ENCODE assay signal across 8 cellular contexts in genomic region chr5:79109527-79110492, GRCh38. TPM values are rescaled to one million over a fixed set of nuclear protein-coding genes. Genes with fewer than 3 reads are reported as not detected.
DNase-seq lines count a peak whose midpoint lies in the region; ATAC-seq and TF ChIP-seq lines count a peak whose summit lies in the region.

No MANE protein-coding gene starts in this region.

- H3K14ac ChIP-seq in H9 (ENCODE audit: insufficient read depth, low read length): no peak overlapping the region

- intact Hi-C loops in left colon (cut with DNase I, micrococcal nuclease): no loop called here

- H4K91ac ChIP-seq in H9 (ENCODE audit: insufficient read length, low read depth, low read length): no peak overlapping the region

- H4K8ac ChIP-seq in H9 (replicated peaks; ENCODE audit: insufficient read length, low read depth, low read length): no peak overlapping the region

- H3K27ac ChIP-seq in H9 (ENCODE audit: insufficient read length, low read depth, low read length): no peak overlapping the region

- peaks cover 7 to 9% of the 10 kb centered on the region in 2 experiments for H3K4me1 Mint-ChIP-seq in H9
- H3K4me1 Mint-ChIP-seq in activated CD8-positive, alpha-beta T cell treated with anti-CD3 and anti-CD28 coated beads, Interleukin-2, amount 10 ng/mL, durations not matched to agents 7 days and 5 days (ENCODE audit: low read depth): peaks cover 8% of the 10 kb centered on the region

- POLR2A ChIA-PET in activated CD8-positive, alpha-beta T cell treated with anti-CD3 and anti-CD28 coated beads, Interleukin-2, amount 10 ng/mL, durations not matched to agents 7 days and 5 days (lab: Charles Lee): no interaction called here

- no peaks in the 10 kb centered on the region for H3K36me3 Mint-ChIP-seq in H9 (ENCODE audit: insufficient read depth in 1 of 3, low read depth in 3 of 3)
- H3K36me3 Mint-ChIP-seq in activated CD8-positive, alpha-beta T cell treated with anti-CD3 and anti-CD28 coated beads, Interleukin-2, amount 10 ng/mL, durations not matched to agents 7 days and 5 days (ENCODE audit: low read depth): no peaks in the 10 kb centered on the region

- no peak overlapping the region for H3K4ac ChIP-seq in H9 (ENCODE audit: low read depth, low read length)

- H2AK5ac ChIP-seq in H9 (ENCODE audit: insufficient read length, low read length): no peak overlapping the region

- H3K4me1 ChIP-seq in H9 (ENCODE audit: insufficient read depth, low read length): no peaks in the 10 kb centered on the region; the same call in none of the 2 replicates

- H2BK120ac ChIP-seq in H9 (ENCODE audit: low read depth, low read length, poor library complexity, severe bottlenecking): no peak overlapping the region

- H3K27me3 ChIP-seq in H9 (ENCODE audit: insufficient read depth, low read length): peaks cover 13% of the 10 kb centered on the region; the same call in 1 of the 2 replicates

- H3K27me3 Mint-ChIP-seq in H9 (ENCODE audit: low read depth): peaks cover 48% of the 10 kb centered on the region
- peaks cover 50% of the 10 kb centered on the region for H3K27me3 Mint-ChIP-seq in activated CD8-positive, alpha-beta T cell treated with anti-CD3 and anti-CD28 coated beads, Interleukin-2, amount 10 ng/mL, durations not matched to agents 7 days and 5 days (ENCODE audit: low read depth)

- H4K5ac ChIP-seq in H9 (ENCODE audit: insufficient read length, low read depth, low read length): no peak overlapping the region

- H3K27ac Mint-ChIP-seq in H9: no peak overlapping the region
- H3K27ac Mint-ChIP-seq in activated CD8-positive, alpha-beta T cell treated with anti-CD3 and anti-CD28 coated beads, Interleukin-2, amount 10 ng/mL, durations not matched to agents 7 days and 5 days: no peak overlapping the region

- H3T11ph ChIP-seq in H9 (ENCODE audit: low read length): no peak overlapping the region

- no peak overlapping the region for H2BK5ac ChIP-seq in H9 (ENCODE audit: insufficient read length, low read length)

- no peaks in the 10 kb centered on the region for H4K20me1 ChIP-seq in H9 (ENCODE audit: control insufficient read depth, insufficient read depth, insufficient read length)

- CTCF ChIA-PET in activated CD8-positive, alpha-beta T cell treated with anti-CD3 and anti-CD28 coated beads, Interleukin-2, amount 10 ng/mL, durations not matched to agents 7 days and 5 days (lab: Charles Lee): interaction anchor here (1.1 kb wide), 1 partner anchor 85 kb away, joined by 7 read pairs; no protein-coding TSS in a partner anchor

- no peak overlapping the region for H3K9ac ChIP-seq in H9 (ENCODE audit: extremely low read depth, insufficient read length, low read length)

- ATAC-seq in activated CD8-positive, alpha-beta T cell treated with anti-CD3 and anti-CD28 coated beads, Interleukin-2, amount 10 ng/mL, durations not matched to agents 7 days and 5 days: no peak
- peak; percentile 44 for ATAC-seq in left colon
- ATAC-seq in GM21786 (IDR thresholded peaks at IDR 0.05; ENCODE audit: unreplicated experiment): no peak
- no peak for ATAC-seq in GM19324 (IDR thresholded peaks at IDR 0.05; ENCODE audit: low FRiP score, unreplicated experiment)
- ATAC-seq in HG03097 (IDR thresholded peaks at IDR 0.05; ENCODE audit: low FRiP score, unreplicated experiment): no peak

- DNase-seq in AG10803 (ENCODE audit: low read depth): no peak
- peak; percentile 61 for DNase-seq in H9
- DNase-seq in activated CD8-positive, alpha-beta T cell treated with anti-CD3 and anti-CD28 coated beads, Interleukin-2, amount 10 ng/mL, durations not matched to agents 7 days and 5 days: peak; percentile 32
- DNase-seq in left colon: peak in 1 of 2 donors; percentile 36
- DNase-seq in cortex of kidney (lab: John Stamatoyannopoulos, UW): no peak

- WGBS in H9 (ENCODE audit: extremely low coverage, insufficient read length, low lambda C conversion rate): no CpG with 5 or more reads among the region's 15 CpGs

- no peaks in the 10 kb centered on the region for H3K9me3 Mint-ChIP-seq in H9
- H3K9me3 Mint-ChIP-seq in activated CD8-positive, alpha-beta T cell treated with anti-CD3 and anti-CD28 coated beads, Interleukin-2, amount 10 ng/mL, durations not matched to agents 7 days and 5 days (ENCODE audit: insufficient read depth): no peaks in the 10 kb centered on the region

- H2BK20ac ChIP-seq in H9 (ENCODE audit: low read depth, low read length, poor library complexity, severe bottlenecking): no peak overlapping the region

- peak; percentile 18; the same call in 1 of the 2 replicates for TF ChIP-seq CTCF in AG10803 (conservative IDR thresholded peaks at IDR 0.05; ENCODE audit: low read length)
- peak; percentile 92 for TF ChIP-seq CTCF in H9 (conservative IDR thresholded peaks at IDR 0.05)

- peaks cover 11% of the 10 kb centered on the region for H3K23me2 ChIP-seq in H9 (ENCODE audit: insufficient read length, low read depth, low read length, poor library complexity, severe bottlenecking)

- no peak overlapping the region for H2BK12ac ChIP-seq in H9 (ENCODE audit: insufficient read length, low read depth, low read length)

- no peak overlapping the region for H3K4me3 ChIP-seq in AG10803 (ENCODE audit: low read length)

- H2AFZ ChIP-seq in H9 (ENCODE audit: low read length): no peak overlapping the region

- H2BK15ac ChIP-seq in H9 (ENCODE audit: low read depth, low read length): no peak overlapping the region

- no peaks in the 10 kb centered on the region for H3K79me2 ChIP-seq in H9 (ENCODE audit: insufficient read depth, low read length)

- H3K9me3 ChIP-seq in H9 (ENCODE audit: control insufficient read depth, low read depth, low read length): no peaks in the 10 kb centered on the region

- H3K4me2 ChIP-seq in H9 (ENCODE audit: insufficient read depth, insufficient read length, low read length): no peak overlapping the region

- no peak overlapping the region for H3K23ac ChIP-seq in H9 (ENCODE audit: insufficient read length, low read depth, low read length)

- H3K79me1 ChIP-seq in H9 (ENCODE audit: insufficient read depth, low read depth, low read length, poor library complexity, severe bottlenecking): no peaks in the 10 kb centered on the region

- H3K56ac ChIP-seq in H9 (ENCODE audit: insufficient read length, low read depth, low read length): no peak overlapping the region

- H3K4me3 Mint-ChIP-seq in H9: no peak overlapping the region
- no peak overlapping the region for H3K4me3 Mint-ChIP-seq in activated CD8-positive, alpha-beta T cell treated with anti-CD3 and anti-CD28 coated beads, Interleukin-2, amount 10 ng/mL, durations not matched to agents 7 days and 5 days

- no peak overlapping the region for H3K18ac ChIP-seq in H9 (ENCODE audit: insufficient read length, low read depth, low read length)

RNA-seq across cellular contexts. Expression of gene BHMT, which starts 1.8 kb away (rescaled TPM):
- 0.72 and 1.4 TPM in 2 replicates for total RNA-seq in H9 (2021)
- total RNA-seq in activated CD8-positive, alpha-beta T cell treated with anti-CD3 and anti-CD28 coated beads, Interleukin-2, amount 10 ng/mL, durations not matched to agents 7 days and 5 days: not detected
- total RNA-seq in left colon: under 1 TPM in 1 of 2 donors, not detected in 1; 0.28 TPM

RNA-seq across cellular contexts. Expression of gene BHMT2, which starts 40.2 kb away (rescaled TPM):
- total RNA-seq in H9 (2021): not detected in 2 replicates
- not detected for total RNA-seq in activated CD8-positive, alpha-beta T cell treated with anti-CD3 and anti-CD28 coated beads, Interleukin-2, amount 10 ng/mL, durations not matched to agents 7 days and 5 days
- 1 to 10 TPM in 1 of 2 donors, under 1 TPM in 1; 0.98 to 1.6 TPM for total RNA-seq in left colon

RNA-seq across cellular contexts. Expression of gene DMGDH, which starts 40.3 kb away (rescaled TPM):
- total RNA-seq in H9 (2021) (0.37 TPM in 1 of 2 replicates, not detected in the other), left colon (under 1 TPM; 0.95 TPM)
- not detected for total RNA-seq in activated CD8-positive, alpha-beta T cell treated with anti-CD3 and anti-CD28 coated beads, Interleukin-2, amount 10 ng/mL, durations not matched to agents 7 days and 5 days

Comparison
In these comparisons a context has a peak if more than half of its experiments do, and no peak if none do; other contexts are left out.
1. DNase-seq: peak in H9 (single experiment) and activated CD8-positive, alpha-beta T cell treated with anti-CD3 and anti-CD28 coated beads, Interleukin-2, amount 10 ng/mL, durations not matched to agents 7 days and 5 days (single experiment); none in AG10803 (single experiment) and cortex of kidney (single experiment).